In genomic region chr4:79294064-79294463, GRCh38 we compare ENCODE assay signal across 25 cellular contexts. TPM values are rescaled to one million over a fixed set of nuclear protein-coding genes. Genes with fewer than 3 reads are reported as not detected.
DNase-seq lines count a peak whose midpoint lies in the region; ATAC-seq, FAIRE-seq and TF ChIP-seq lines count a peak whose summit lies in the region.
"Had no signal": no experiment of that assay in that cellular context is flagged by ENCODE, and none has a peak within 500 bp of the region (broad histone marks: within the 10 kb centered on the region; RNA-seq: fewer than 3 reads in every experiment).

No MANE protein-coding gene starts in this region.

- POLR2A ChIA-PET in MCF 10A (lab: Yijun Ruan, JAX) (no interaction called here), OCI-LY7 (lab: Charles Lee) (no interaction called here)

- CTCF ChIA-PET in MCF 10A (lab: Yijun Ruan, JAX) (interaction anchor here (0.6 kb wide), 1 partner anchor 251 kb away, joined by 4 read pairs; no protein-coding TSS in a partner anchor), mammary epithelial cell (lab: Charles Lee; ENCODE audit: low non-redundant PET) (no interaction called here), OCI-LY7 (lab: Charles Lee; ENCODE audit: unreplicated experiment) (no interaction called here)

- TF ChIP-seq CTCF in MCF 10A (IDR thresholded peaks at IDR 0.05; ENCODE audit: unreplicated experiment) (no peak), mammary epithelial cell (conservative IDR thresholded peaks at IDR 0.05 in 1 of 2, IDR thresholded peaks at IDR 0.05 in 1 of 2; ENCODE audit: extremely low read depth in 1 of 2, insufficient read depth in 1 of 2, low read depth in 1 of 2, low read length in 2 of 2) (no peak), cardiac fibroblast (IDR thresholded peaks at IDR 0.05; ENCODE audit: low read depth, low read length) (no peak), OCI-LY7 (conservative IDR thresholded peaks at IDR 0.05; ENCODE audit: low read length) (no peak), mesothelial cell of epicardium (IDR thresholded peaks at IDR 0.05; ENCODE audit: unreplicated experiment) (no peak)

- intact Hi-C loops in MCF 10A (cut with micrococcal nuclease), result no loop called here
- intact Hi-C loops in mammary epithelial cell (cut with micrococcal nuclease), result no loop called here
- intact Hi-C loops in OCI-LY7 (cut with micrococcal nuclease; ENCODE audit: unreplicated experiment), result no loop called here

- H3K36me3 ChIP-seq in mammary epithelial cell (ENCODE audit: insufficient read depth, low read length) (no peaks in the 10 kb centered on the region), OCI-LY7 (ENCODE audit: insufficient read depth, low read length) (no peaks in the 10 kb centered on the region)
- H3K36me3 ChIP-seq: BLaER1 treated with 17β-estradiol and CSF1 and Interleukin-3, amounts not matched to agents 10 nM and 100 nM; neural progenitor cell had no signal

- H3K27ac Mint-ChIP-seq in MCF 10A (ENCODE audit: low read depth, unreplicated experiment) (no peak overlapping the region), mesothelial cell of epicardium (no peak overlapping the region)
- H3K27ac Mint-ChIP-seq: activated CD4-positive, alpha-beta T cell treated with anti-CD3 and anti-CD28 coated beads for 36 hours; IgD-negative memory B cell; neural progenitor cell had no signal

- H2AFZ ChIP-seq in mammary epithelial cell (ENCODE audit: low read depth, low read length) (no peak overlapping the region), OCI-LY7 (ENCODE audit: low read length) (no peak overlapping the region)
- H2AFZ ChIP-seq: neural progenitor cell had no signal

- no peak for FAIRE-seq in urothelium cell line (lab: Jason Lieb, UNC)
- FAIRE-seq: frontal cortex had no signal

- 25% methylated on average over 2 of the region's 2 CpGs for WGBS in mammary epithelial cell (ENCODE audit: low coverage, missing lambda C conversion rate)

- no peak overlapping the region for H3K4me3 Mint-ChIP-seq in MCF 10A (ENCODE audit: unreplicated experiment)
- no peak overlapping the region for H3K4me3 Mint-ChIP-seq in mesothelial cell of epicardium
- H3K4me3 Mint-ChIP-seq: activated CD4-positive, alpha-beta T cell treated with anti-CD3 and anti-CD28 coated beads for 36 hours; IgD-negative memory B cell; neural progenitor cell had no signal

- H3K36me3 Mint-ChIP-seq in MCF 10A (ENCODE audit: insufficient read depth, unreplicated experiment) (no peaks in the 10 kb centered on the region), mesothelial cell of epicardium (no peaks in the 10 kb centered on the region)
- H3K36me3 Mint-ChIP-seq: neural progenitor cell had no signal

- no peaks in the 10 kb centered on the region for H3K9me2 ChIP-seq in OCI-LY7 (ENCODE audit: insufficient read depth, low read length)

- no peak overlapping the region for H3K4me3 ChIP-seq in mammary epithelial cell (replicated peaks in 1 of 3; ENCODE audit: insufficient read depth in 1 of 3, low read depth in 2 of 3, low read length in 3 of 3)
- H3K4me3 ChIP-seq in cardiac fibroblast (replicated peaks in 1 of 2; ENCODE audit: low read depth in 2 of 2, low read length in 2 of 2), result no peak overlapping the region
- H3K4me3 ChIP-seq in OCI-LY7 (ENCODE audit: low read depth, low read length, poor library complexity, severe bottlenecking), result no peak overlapping the region
- H3K4me3 ChIP-seq: BLaER1 treated with 17β-estradiol and CSF1 and Interleukin-3, amounts not matched to agents 10 nM and 100 nM; neural progenitor cell; psoas muscle had no signal

- no peaks in the 10 kb centered on the region for H3K9me3 Mint-ChIP-seq in MCF 10A (ENCODE audit: unreplicated experiment)
- H3K9me3 Mint-ChIP-seq in mesothelial cell of epicardium, result no peaks in the 10 kb centered on the region
- H3K9me3 Mint-ChIP-seq: IgD-negative memory B cell, neural progenitor cell had no signal

- H3K27ac ChIP-seq in mammary epithelial cell (ENCODE audit: insufficient read depth, low read depth, low read length) (no peak overlapping the region), OCI-LY7 (ENCODE audit: low read depth, low read length, poor library complexity, severe bottlenecking) (no peak overlapping the region)
- H3K27ac ChIP-seq: BLaER1 treated with 17β-estradiol and CSF1 and Interleukin-3, amounts not matched to agents 10 nM and 100 nM; neural progenitor cell; psoas muscle had no signal

- H3K4me1 Mint-ChIP-seq in MCF 10A (ENCODE audit: insufficient read depth, unreplicated experiment) (no peaks in the 10 kb centered on the region), mesothelial cell of epicardium (no peaks in the 10 kb centered on the region)
- H3K4me1 Mint-ChIP-seq: activated CD4-positive, alpha-beta T cell treated with anti-CD3 and anti-CD28 coated beads for 36 hours; neural progenitor cell had no signal

- no peaks in the 10 kb centered on the region for H4K20me1 ChIP-seq in mammary epithelial cell (ENCODE audit: insufficient read depth, low read length)
- no peaks in the 10 kb centered on the region for H4K20me1 ChIP-seq in OCI-LY7 (ENCODE audit: insufficient read depth, low read length)
- H4K20me1 ChIP-seq: BLaER1 treated with 17β-estradiol and CSF1 and Interleukin-3, amounts not matched to agents 10 nM and 100 nM had no signal

- no peak overlapping the region for H3K9ac ChIP-seq in mammary epithelial cell (ENCODE audit: insufficient read depth, low read length)
- H3K9ac ChIP-seq: BLaER1 treated with 17β-estradiol and CSF1 and Interleukin-3, amounts not matched to agents 10 nM and 100 nM; neural progenitor cell had no signal

- no peaks in the 10 kb centered on the region for H3K79me2 ChIP-seq in mammary epithelial cell (ENCODE audit: insufficient read depth, low read length)
- H3K79me2 ChIP-seq in OCI-LY7 (ENCODE audit: insufficient read depth, low read depth, low read length), result no peaks in the 10 kb centered on the region

- H3K9me3 ChIP-seq in mammary epithelial cell (replicated peaks; ENCODE audit: insufficient read depth, low read length) (no peaks in the 10 kb centered on the region), OCI-LY7 (ENCODE audit: low read length) (no peaks in the 10 kb centered on the region)
- H3K9me3 ChIP-seq: BLaER1 treated with 17β-estradiol and CSF1 and Interleukin-3, amounts not matched to agents 10 nM and 100 nM; psoas muscle had no signal

- H3K4me2 ChIP-seq in mammary epithelial cell (ENCODE audit: insufficient read depth, low read depth, low read length) (no peak overlapping the region), OCI-LY7 (ENCODE audit: low read length) (no peak overlapping the region)
- H3K4me2 ChIP-seq: BLaER1 treated with 17β-estradiol and CSF1 and Interleukin-3, amounts not matched to agents 10 nM and 100 nM; neural progenitor cell had no signal

- DNase-seq in MCF 10A (ENCODE audit: unreplicated experiment) (peak; percentile 67), mammary epithelial cell (no peak), cardiac fibroblast (ENCODE audit: low read depth in 2 of 2) (peak; percentile 8 to 19), kidney tubule cell (ENCODE audit: low spot score) (peak; percentile 15), urothelium cell line (ENCODE audit: low spot score) (peak; percentile 9), OCI-LY7 (ENCODE audit: low spot score) (no peak), mesothelial cell of epicardium (ENCODE audit: low spot score in 2 of 2, unreplicated experiment in 2 of 2) (no peak)
- DNase-seq: activated CD4-positive, alpha-beta T cell treated with anti-CD3 and anti-CD28 coated beads for 36 hours; activated effector memory CD4-positive, alpha-beta T cell treated with anti-CD3 and anti-CD28 coated beads, Interleukin-2, amount 50 U/mL, for 16 hours; Calu3; cerebellar nuclear complex; GOT3; kidney glomerular epithelial cell; MV-4-11; NCI-H2029; NK-92 treated with Interleukin-12 subunit alpha and Interleukin-12 subunit beta, amount 100 ng/mL, for 24 hours; psoas muscle had no signal

- H3K4me1 ChIP-seq in mammary epithelial cell (ENCODE audit: insufficient read depth, low read length) (no peaks in the 10 kb centered on the region), OCI-LY7 (ENCODE audit: insufficient read depth, low read length, poor library complexity, severe bottlenecking) (no peaks in the 10 kb centered on the region)
- H3K4me1 ChIP-seq: BLaER1 treated with 17β-estradiol and CSF1 and Interleukin-3, amounts not matched to agents 10 nM and 100 nM; psoas muscle had no signal

- dilution Hi-C loops in mammary epithelial cell (cut with HindIII; ENCODE audit: low sequenced_read_pairs), result no loop called here

- ATAC-seq in HG02763 (IDR thresholded peaks at IDR 0.05; ENCODE audit: unreplicated experiment), result no peak
- ATAC-seq: activated CD4-positive, alpha-beta T cell treated with anti-CD3 and anti-CD28 coated beads for 36 hours; psoas muscle had no signal

- H3K27me3 Mint-ChIP-seq in MCF 10A (ENCODE audit: insufficient read depth, unreplicated experiment) (peaks cover 11% of the 10 kb centered on the region), mesothelial cell of epicardium (ENCODE audit: low read depth) (peaks cover 8% of the 10 kb centered on the region)

- no peaks in the 10 kb centered on the region for H3K27me3 ChIP-seq in mammary epithelial cell (ENCODE audit: insufficient read depth, low read length)
- H3K27me3 ChIP-seq: BLaER1 treated with 17β-estradiol and CSF1 and Interleukin-3, amounts not matched to agents 10 nM and 100 nM; neural progenitor cell had no signal

- in situ Hi-C loops in mammary epithelial cell (cut with MboI; ENCODE audit: low sequenced_read_pairs in 2 of 2), result no loop called here

- BruUV-seq in MCF 10A (replicated peaks; lab: Mats Ljungman, UMichigan) (no TSS peak), mammary epithelial cell (replicated peaks; lab: Mats Ljungman, UMichigan) (no TSS peak), OCI-LY7 (replicated peaks; lab: Mats Ljungman, UMichigan) (no TSS peak)

RNA-seq across cellular contexts. Expression of gene NAA11, which starts 31.8 kb away (rescaled TPM):
- total RNA-seq in MCF 10A (2022) (not detected in 2 replicates), mammary epithelial cell (not detected), OCI-LY7 (2022) (not detected in 2 replicates), mesothelial cell of epicardium (not detected in 3 replicates)
- not detected for polyA plus RNA-seq in mammary epithelial cell
- not detected for polyA minus RNA-seq in mammary epithelial cell
- not detected in 2 replicates for total RNA-seq in OCI-LY7 (2014; rRNA removed; shearing (Covaris generic))
- total RNA-seq: A673; activated CD4-positive, alpha-beta T cell treated with anti-CD3 and anti-CD28 coated beads for 36 hours; Calu3; frontal cortex; mononuclear cell; psoas muscle had no signal
- polyA plus RNA-seq: adipose tissue, IgD-negative memory B cell, psoas muscle had no signal

Comparison
In these comparisons a context has a peak if more than half of its experiments do, and no peak if none do; other contexts are left out.
1. DNase-seq: peak in MCF 10A (single experiment), cardiac fibroblast (2 of 2), kidney tubule cell (single experiment) and urothelium cell line (single experiment); none in mammary epithelial cell (single experiment), OCI-LY7 (single experiment) and mesothelial cell of epicardium (0 of 2).